Comparison of ENCODE assay signal across 17 cellular contexts in genomic region chr5:109152565-109152964, GRCh38.
A peak's percentile ranks its signal among the peaks of the same experiment; 100 is the strongest.
DNase-seq lines count a peak whose midpoint lies in the region; ATAC-seq and TF ChIP-seq lines count a peak whose summit lies in the region.
"Had no signal": no experiment of that assay in that cellular context is flagged by ENCODE, and none has a peak within 500 bp of the region (broad histone marks: within the 10 kb centered on the region; RNA-seq: fewer than 3 reads in every experiment).

No MANE protein-coding gene starts in this region.

- CTCF ChIA-PET in HEK293T (lab: Yijun Ruan, JAX), result no interaction called here

- H3K9ac ChIP-seq in SK-N-MC (ENCODE audit: insufficient read length), result no peak overlapping the region
- H3K9ac ChIP-seq: BLaER1 treated with 17β-estradiol and CSF1 and Interleukin-3, amounts not matched to agents 10 nM and 100 nM had no signal

- no peaks in the 10 kb centered on the region for H3K36me3 ChIP-seq in SK-N-MC (ENCODE audit: insufficient read depth, low read length)
- H3K36me3 ChIP-seq: BLaER1 treated with 17β-estradiol and CSF1 and Interleukin-3, amounts not matched to agents 10 nM and 100 nM had no signal

- no peak for ATAC-seq in GM21786 (IDR thresholded peaks at IDR 0.05; ENCODE audit: unreplicated experiment)
- ATAC-seq: A549; CD8-positive, alpha-beta T cell had no signal

- no peak overlapping the region for H3K27ac ChIP-seq in SK-N-MC
- H3K27ac ChIP-seq: 22Rv1; A549; BLaER1 treated with 17β-estradiol and CSF1 and Interleukin-3, amounts not matched to agents 10 nM and 100 nM; C4-2B had no signal

- 0 out of 2 replicates have a peak overlapping the region, but pooled peaks have one; percentile 7 for H3K4me3 ChIP-seq in SK-N-MC
- H3K4me3 ChIP-seq: A549; BLaER1 treated with 17β-estradiol and CSF1 and Interleukin-3, amounts not matched to agents 10 nM and 100 nM had no signal

- DNase-seq in HEK293T (ENCODE audit: extremely low spot score), result no peak
- DNase-seq in SK-N-MC (ENCODE audit: low read depth, low spot score), result no peak
- peak; percentile 7 for DNase-seq in left kidney (ENCODE audit: low read depth, low spot score)
- no peak for DNase-seq in NCI-H526 (lab: John Stamatoyannopoulos, UW)
- no peak for DNase-seq in stimulated activated CD4-positive, alpha-beta T cell treated with anti-CD3 and anti-CD28 coated beads, Interleukin-4, amount 100 ng/mL, for 24 hours
- DNase-seq: AML-193; Caco-2; Calu3; CD4-positive, alpha-beta T cell; CD8-positive, alpha-beta T cell; DMS79 treated with DMSO at 0.1 percent for 48 hours; GF-D8 had no signal

- no peaks in the 10 kb centered on the region for H3K9me3 ChIP-seq in SK-N-MC (ENCODE audit: low read depth, low read length)
- H3K9me3 ChIP-seq: A549; BLaER1 treated with 17β-estradiol and CSF1 and Interleukin-3, amounts not matched to agents 10 nM and 100 nM; Caco-2 had no signal

- POLR2A ChIA-PET in HEK293T (lab: Yijun Ruan, JAX), result no interaction called here

TF ChIP-seq in HEK293T, 16 proteins besides CTCF, POLR2A, EP300 and RAD21:
- peak; percentile 72; the same call in 1 of the 2 replicates for TF ChIP-seq PKNOX1 (IDR thresholded peaks at IDR 0.05)
- TF ChIP-seq ARNT (IDR thresholded peaks at IDR 0.05), result no peak
